Comparison of ENCODE assay signal across 41 cellular contexts in the genomic region with DNA sequence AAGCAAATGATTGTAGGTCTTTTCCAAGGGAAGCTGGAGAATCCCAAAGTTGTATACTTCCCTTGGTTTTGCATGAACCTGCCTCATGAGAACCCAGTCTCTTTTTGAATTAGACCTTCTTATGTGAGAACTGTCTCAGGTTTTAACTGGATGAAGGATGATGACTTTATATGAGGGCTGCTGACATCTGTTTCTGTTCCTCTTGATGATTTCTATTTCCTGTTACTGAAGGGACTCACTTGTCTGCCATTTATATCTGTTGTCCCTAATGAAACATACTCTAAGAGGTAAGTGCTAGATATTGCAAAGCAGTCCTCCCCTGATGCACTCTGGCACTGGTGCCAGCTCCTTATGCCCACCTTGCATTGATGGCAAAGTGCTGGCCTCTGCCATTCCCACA. TPM values are rescaled to one million over a fixed set of nuclear protein-coding genes. Genes with fewer than 3 reads are reported as not detected.
"Had no signal": no experiment of that assay in that cellular context is flagged by ENCODE, and none has a peak within 500 bp of the region (broad histone marks: within the 10 kb centered on the region; RNA-seq: fewer than 3 reads in every experiment).

No MANE protein-coding gene starts in this region.

- H3K9me3 Mint-ChIP-seq: activated CD4-positive, alpha-beta memory T cell treated with anti-CD3 and anti-CD28 coated beads for 36 hours; activated CD4-positive, alpha-beta T cell treated with anti-CD3 and anti-CD28 coated beads, Interleukin-2, amount 10 ng/mL, durations not matched to agents 24 days and 14 days; activated naive CD4-positive, alpha-beta T cell treated with anti-CD3 and anti-CD28 coated beads for 36 hours; activated T-helper 1 cell treated with anti-CD3 and anti-CD28 coated beads, Interleukin-12 subunit alpha, Interleukin-12 subunit beta, Interleukin-2, Interleukin-4 antibody, amounts not matched to agents 30 ng/mL and 10 ng/mL and 1 ng/mL, durations not matched to agents 14 hours and 24 hours and 36 hours had no signal

- H3K36me3 Mint-ChIP-seq: activated CD4-positive, alpha-beta memory T cell treated with anti-CD3 and anti-CD28 coated beads for 36 hours; activated naive CD8-positive, alpha-beta T cell treated with anti-CD3 and anti-CD28 coated beads for 36 hours; immature natural killer cell had no signal

- FAIRE-seq: colon, kidney, TTC549 had no signal

- H3K27ac Mint-ChIP-seq: activated CD4-positive, alpha-beta memory T cell treated with anti-CD3 and anti-CD28 coated beads for 36 hours; activated CD4-positive, alpha-beta T cell treated with anti-CD3 and anti-CD28 coated beads, Interleukin-2, amount 10 ng/mL, durations not matched to agents 24 days and 14 days; activated naive CD4-positive, alpha-beta T cell treated with anti-CD3 and anti-CD28 coated beads for 36 hours; activated naive CD8-positive, alpha-beta T cell treated with anti-CD3 and anti-CD28 coated beads for 36 hours; activated T-helper 1 cell treated with anti-CD3 and anti-CD28 coated beads, Interleukin-12 subunit alpha, Interleukin-12 subunit beta, Interleukin-2, Interleukin-4 antibody, amounts not matched to agents 30 ng/mL and 10 ng/mL and 1 ng/mL, durations not matched to agents 14 hours and 24 hours and 36 hours; immature natural killer cell; naive thymus-derived CD8-positive, alpha-beta T cell had no signal

- H3K9me3 ChIP-seq: adrenal gland, body of pancreas, psoas muscle, transverse colon had no signal

- H3K79me2 ChIP-seq: parathyroid adenoma had no signal

- H3K4me1 ChIP-seq: body of pancreas, parathyroid adenoma, transverse colon had no signal

- H3K27ac ChIP-seq: adrenal gland, body of pancreas, parathyroid adenoma, psoas muscle, transverse colon, VCaP had no signal

- H2AFZ ChIP-seq: parathyroid adenoma had no signal

- H3K36me3 ChIP-seq: adrenal gland, transverse colon had no signal

- H3K9ac ChIP-seq: parathyroid adenoma had no signal

- H3K4me1 Mint-ChIP-seq: activated CD4-positive, alpha-beta T cell treated with anti-CD3 and anti-CD28 coated beads, Interleukin-2, amount 10 ng/mL, durations not matched to agents 24 days and 14 days; activated naive CD8-positive, alpha-beta T cell treated with anti-CD3 and anti-CD28 coated beads for 36 hours; immature natural killer cell; neural crest cell had no signal

- ATAC-seq: activated CD4-positive, CD25-positive, alpha-beta regulatory T cell treated with anti-CD3 and anti-CD28 coated beads, Interleukin-2, amount 50 U/mL, for 24 hours; body of pancreas; left colon; naive thymus-derived CD8-positive, alpha-beta T cell; psoas muscle had no signal

- H3K4me3 ChIP-seq: adrenal gland, body of pancreas, psoas muscle, smooth muscle cell, transverse colon had no signal

- H3K27me3 ChIP-seq: body of pancreas had no signal

- H3K4me2 ChIP-seq: smooth muscle cell had no signal

- H3K4me3 Mint-ChIP-seq: activated CD4-positive, alpha-beta memory T cell treated with anti-CD3 and anti-CD28 coated beads for 36 hours; activated CD4-positive, alpha-beta T cell treated with anti-CD3 and anti-CD28 coated beads, Interleukin-2, amount 10 ng/mL, durations not matched to agents 24 days and 14 days; activated naive CD4-positive, alpha-beta T cell treated with anti-CD3 and anti-CD28 coated beads for 36 hours; activated naive CD8-positive, alpha-beta T cell treated with anti-CD3 and anti-CD28 coated beads for 36 hours; activated T-helper 1 cell treated with anti-CD3 and anti-CD28 coated beads, Interleukin-12 subunit alpha, Interleukin-12 subunit beta, Interleukin-2, Interleukin-4 antibody, amounts not matched to agents 30 ng/mL and 10 ng/mL and 1 ng/mL, durations not matched to agents 14 hours and 24 hours and 36 hours; immature natural killer cell; naive thymus-derived CD8-positive, alpha-beta T cell; neural crest cell had no signal

- DNase-seq: activated CD4-positive, alpha-beta memory T cell treated with anti-CD3 and anti-CD28 coated beads for 36 hours; activated CD4-positive, alpha-beta T cell treated with anti-CD3 and anti-CD28 coated beads, Interleukin-2, amount 10 ng/mL, durations not matched to agents 24 days and 14 days; activated CD8-positive, alpha-beta memory T cell treated with anti-CD3 and anti-CD28 coated beads, Interleukin-2, amount 50 U/mL, for 4 hours; activated effector memory CD4-positive, alpha-beta T cell treated with anti-CD3 and anti-CD28 coated beads, Interleukin-2, amount 50 U/mL, for 16 hours; activated naive CD4-positive, alpha-beta T cell treated with anti-CD3 and anti-CD28 coated beads for 36 hours; activated naive CD8-positive, alpha-beta T cell treated with anti-CD3 and anti-CD28 coated beads for 36 hours; activated T-cell treated with anti-CD3 and anti-CD28 coated beads, Interleukin-2, amount 50 U/mL, for 1 hour; adrenal gland; aorta; body of pancreas; dermis blood vessel endothelial cell; effector memory CD4-positive, alpha-beta T cell; foreskin fibroblast; head of caudate nucleus; hypothalamus; immature natural killer cell; kidney; left colon; mammary epithelial cell; midbrain; naive thymus-derived CD8-positive, alpha-beta T cell; occipital lobe; psoas muscle; stimulated activated CD4-positive, alpha-beta T cell treated with anti-CD3 and anti-CD28 coated beads, Interleukin-15, amount 100 ng/mL, for 24 hours; stimulated activated CD4-positive, alpha-beta T cell treated with anti-CD3 and anti-CD28 coated beads, Interleukin-2, amount 100 ng/mL, for 24 hours; stimulated activated naive CD4-positive, alpha-beta T cell treated with Interleukin-2 at 50 U/mL for 16 hours; T-helper 9 cell; transverse colon had no signal

RNA-seq across cellular contexts. Expression of a gene that starts 33.6 kb away (rescaled TPM):
- total RNA-seq: activated CD4-positive, alpha-beta memory T cell treated with anti-CD3 and anti-CD28 coated beads for 36 hours; activated CD4-positive, alpha-beta T cell treated with anti-CD3 and anti-CD28 coated beads, Interleukin-2, amount 10 ng/mL, durations not matched to agents 24 days and 14 days; activated CD8-positive, alpha-beta memory T cell treated with anti-CD3 and anti-CD28 coated beads for 36 hours; activated naive CD4-positive, alpha-beta T cell treated with anti-CD3 and anti-CD28 coated beads for 36 hours; activated naive CD8-positive, alpha-beta T cell treated with anti-CD3 and anti-CD28 coated beads for 36 hours; activated T-helper 1 cell treated with anti-CD3 and anti-CD28 coated beads, Interleukin-12 subunit alpha, Interleukin-12 subunit beta, Interleukin-2, Interleukin-4 antibody, amounts not matched to agents 30 ng/mL and 10 ng/mL and 1 ng/mL, durations not matched to agents 14 hours and 24 hours and 36 hours; adrenal gland; aorta; body of pancreas; dermis blood vessel endothelial cell; kidney; left colon; liver; mammary epithelial cell; naive thymus-derived CD8-positive, alpha-beta T cell; neural crest cell; occipital lobe; psoas muscle; smooth muscle cell; temporal lobe; transverse colon; urinary bladder had no signal
- polyA plus RNA-seq: esophagus; immature natural killer cell; liver; mammary epithelial cell; naive thymus-derived CD8-positive, alpha-beta T cell; smooth muscle cell; urinary bladder had no signal
